ENCODE assay signal across 24 cellular contexts in genomic region chr12:93311827-93312226, GRCh38.
A peak's percentile ranks its signal among the peaks of the same experiment; 100 is the strongest.
DNase-seq lines count a peak whose midpoint lies in the region; ATAC-seq and TF ChIP-seq lines count a peak whose summit lies in the region.
"Had no signal": no experiment of that assay in that cellular context is flagged by ENCODE, and none has a peak within 500 bp of the region (broad histone marks: within the 10 kb centered on the region; RNA-seq: fewer than 3 reads in every experiment).

No MANE protein-coding gene starts in this region.

- no peak for ATAC-seq in HG03432 (IDR thresholded peaks at IDR 0.05; ENCODE audit: unreplicated experiment)
- ATAC-seq: A549; CD8-positive, alpha-beta T cell had no signal

- H3K9ac ChIP-seq in adipocyte (ENCODE audit: low read length), result no peak overlapping the region

- no peak overlapping the region for H3K27ac ChIP-seq in osteoblast (ENCODE audit: low read depth, low read length)
- H3K27ac ChIP-seq: A549, C4-2B, SJSA1 had no signal

- H2AFZ ChIP-seq in osteoblast (ENCODE audit: low read length), result peak overlapping the region; percentile 83

- DNase-seq in GM03348 (ENCODE audit: low spot score) (peak; percentile 10), LoVo (ENCODE audit: low spot score) (peak; percentile 34), adipocyte (ENCODE audit: low read depth) (peak; percentile 17), osteoblast (ENCODE audit: insufficient read length, low spot score, missing footprints) (no peak), NCI-H1436 treated with DMSO at 0.1 percent for 48 hours (lab: John Stamatoyannopoulos, UW) (no peak), NCI-H446 treated with DMSO at 0.1 percent for 48 hours (lab: John Stamatoyannopoulos, UW) (no peak)
- DNase-seq: CD8-positive, alpha-beta T cell; DMS79 treated with DMSO at 0.1 percent for 48 hours; H7; KG1; NCI-H1048; NCI-H1417; NCI-H1694 treated with DMSO at 0.1 percent for 48 hours; NCI-H2081; NCI-H2171; NCI-H226; NCI-H524; NCI-H774; Right ventricle myocardium superior; T-helper 1 cell had no signal

- no peaks in the 10 kb centered on the region for H3K36me3 ChIP-seq in adipocyte (ENCODE audit: control insufficient read depth, insufficient read depth, low read length, severe bottlenecking)
- no peaks in the 10 kb centered on the region for H3K36me3 ChIP-seq in osteoblast (ENCODE audit: insufficient read depth, low read length)
- H3K36me3 ChIP-seq: SJSA1 had no signal

- no peak overlapping the region for H3K4me2 ChIP-seq in osteoblast (ENCODE audit: insufficient read depth, low read length)
- H3K4me2 ChIP-seq: A549 had no signal

- H3K4me1 ChIP-seq in adipocyte (ENCODE audit: control insufficient read depth, insufficient read depth, low read length) (no peaks in the 10 kb centered on the region), osteoblast (ENCODE audit: insufficient read depth, low read length) (no peaks in the 10 kb centered on the region)

- no peaks in the 10 kb centered on the region for H3K79me2 ChIP-seq in osteoblast (ENCODE audit: insufficient read depth, low read length)

- H3K9me3 ChIP-seq in adipocyte (ENCODE audit: control insufficient read depth, low read length), result no peaks in the 10 kb centered on the region
- no peaks in the 10 kb centered on the region for H3K9me3 ChIP-seq in osteoblast (ENCODE audit: low read depth, low read length)
- H3K9me3 ChIP-seq: A549, SJSA1 had no signal

- H3K4me3 ChIP-seq in adipocyte (ENCODE audit: low read length), result no peak overlapping the region
- no peak overlapping the region for H3K4me3 ChIP-seq in osteoblast (ENCODE audit: insufficient read depth, low read length)
- H3K4me3 ChIP-seq: A549, SJSA1 had no signal

- no peaks in the 10 kb centered on the region for H3K27me3 ChIP-seq in adipocyte (replicated peaks; ENCODE audit: control insufficient read depth, insufficient read depth, low read length)
- H3K27me3 ChIP-seq in osteoblast (ENCODE audit: insufficient read depth, low read length), result no peaks in the 10 kb centered on the region
- H3K27me3 ChIP-seq: SJSA1 had no signal

- TF ChIP-seq CTCF in osteoblast (IDR thresholded peaks at IDR 0.05; ENCODE audit: extremely low read depth, low read depth, low read length), result no peak

- no peaks in the 10 kb centered on the region for H4K20me1 ChIP-seq in osteoblast (ENCODE audit: insufficient read depth, low read length)

Comparison
In these comparisons a context has a peak if more than half of its experiments do, and no peak if none do; other contexts are left out.
1. DNase-seq: peak in GM03348 (single experiment), LoVo (single experiment) and adipocyte (single experiment); none in osteoblast (single experiment), NCI-H1436 treated with DMSO at 0.1 percent for 48 hours (single experiment) and NCI-H446 treated with DMSO at 0.1 percent for 48 hours (single experiment).